In genomic region chr3:197465996-197466549, GRCh38 we compare ENCODE assay signal across 14 cellular contexts.
A peak's percentile ranks its signal among the peaks of the same experiment; 100 is the strongest.
DNase-seq lines count a peak whose midpoint lies in the region; ATAC-seq, FAIRE-seq and TF ChIP-seq lines count a peak whose summit lies in the region.
"Had no signal": no experiment of that assay in that cellular context is flagged by ENCODE, and none has a peak within 500 bp of the region (broad histone marks: within the 10 kb centered on the region; RNA-seq: fewer than 3 reads in every experiment).

No MANE protein-coding gene starts in this region.

- no peak for DNase-seq in A673 (ENCODE audit: low spot score)
- peak; percentile 71 for DNase-seq in HFFc6
- peak; percentile 59 for DNase-seq in bronchial epithelial cell (ENCODE audit: low read depth)
- DNase-seq in right lobe of liver: peak in 2 of 3 donors; percentile 38 to 74
- DNase-seq in hepatic stellate cell (ENCODE audit: low spot score): no peak
- DNase-seq in HK-2 (ENCODE audit: unreplicated experiment): no peak
- DNase-seq in iPS-NIHi11 (ENCODE audit: low spot score): no peak
- no peak for DNase-seq in posterior vena cava (ENCODE audit: low spot score)
- DNase-seq: activated T-cell treated with anti-CD3 and anti-CD28 coated beads, Interleukin-2, amount 50 U/mL, for 72 hours; ovary; T1000 had no signal

- H3K27me3 ChIP-seq in A673 (replicated peaks; ENCODE audit: insufficient read depth, low read depth, low read length, poor library complexity) (no peaks in the 10 kb centered on the region), bronchial epithelial cell (ENCODE audit: control insufficient read depth, insufficient read depth, low read length) (no peaks in the 10 kb centered on the region), right lobe of liver (no peaks in the 10 kb centered on the region)
- H3K27me3 ChIP-seq: ovary had no signal

- POLR2A ChIA-PET in A673 (lab: Charles Lee; ENCODE audit: low non-redundant PET): no interaction called here

- no peak for FAIRE-seq in bronchial epithelial cell (lab: Jason Lieb, UNC)
- FAIRE-seq: GM12878 had no signal

- H3K27ac ChIP-seq in A673 (ENCODE audit: low read depth, low read length, poor library complexity, severe bottlenecking) (peak overlapping the region; percentile 67), right lobe of liver (no peak overlapping the region)
- H3K27ac ChIP-seq: KMS-11 had no signal

- peak in 3 of 4 donors; percentile 33 to 68 (median 45) for ATAC-seq in right lobe of liver
- ATAC-seq: GM12878 had no signal

- CTCF ChIA-PET in A673 (lab: Charles Lee): no interaction called here

- no peaks in the 10 kb centered on the region for H3K36me3 ChIP-seq in A673 (ENCODE audit: insufficient read depth, low read length, poor library complexity, severe bottlenecking)
- H3K36me3 ChIP-seq in bronchial epithelial cell (ENCODE audit: control insufficient read depth, insufficient read depth, low read length): no peaks in the 10 kb centered on the region
- no peaks in the 10 kb centered on the region for H3K36me3 ChIP-seq in right lobe of liver
- H3K36me3 ChIP-seq: ovary had no signal

- peak overlapping the region; percentile 81 for H3K4me3 Mint-ChIP-seq in HFFc6
- H3K4me3 Mint-ChIP-seq: activated T-cell treated with anti-CD3 and anti-CD28 coated beads, Interleukin-2, amount 50 U/mL, for 72 hours; dendritic cell treated with granulocyte-macrophage colony-stimulating factor and Interleukin-4, amounts not matched to agents 40 ng/mL and 50 ng/mL, for 4 days had no signal

- H3K4me3 ChIP-seq in A673 (ENCODE audit: low read depth, low read length, poor library complexity, severe bottlenecking) (no peak overlapping the region), bronchial epithelial cell (ENCODE audit: low read depth, low read length) (no peak overlapping the region), right lobe of liver (no peak overlapping the region)
- H3K4me3 ChIP-seq: GM12878, ovary had no signal

- peaks cover 34% of the 10 kb centered on the region for H3K4me1 ChIP-seq in A673 (ENCODE audit: insufficient read depth, low read length, poor library complexity, severe bottlenecking)
- peaks cover 0 to 51% (median 18%) of the 10 kb centered on the region in 4 donors for H3K4me1 ChIP-seq in right lobe of liver

- no peaks in the 10 kb centered on the region for H3K9me3 Mint-ChIP-seq in HFFc6
- H3K9me3 Mint-ChIP-seq: activated T-cell treated with anti-CD3 and anti-CD28 coated beads, Interleukin-2, amount 50 U/mL, for 72 hours; dendritic cell treated with granulocyte-macrophage colony-stimulating factor and Interleukin-4, amounts not matched to agents 40 ng/mL and 50 ng/mL, for 4 days had no signal

- no peak for TF ChIP-seq POLR2A in right lobe of liver (IDR thresholded peaks at IDR 0.05)

- H3K27me3 Mint-ChIP-seq in HFFc6 (ENCODE audit: insufficient read depth): peaks cover 2% of the 10 kb centered on the region; the same call in 1 of the 2 replicates

- BruUV-seq in A673 (replicated peaks; lab: Mats Ljungman, UMichigan): no TSS peak

- TF ChIP-seq CTCF in A673 (conservative IDR thresholded peaks at IDR 0.05; ENCODE audit: low read depth, low read length) (no peak), HFFc6 (IDR thresholded peaks at IDR 0.05) (no peak), bronchial epithelial cell (IDR thresholded peaks at IDR 0.05; ENCODE audit: insufficient read depth, low read length, severe bottlenecking) (no peak), right lobe of liver (IDR thresholded peaks at IDR 0.05) (no peak)

- H3K4me1 Mint-ChIP-seq in HFFc6 (ENCODE audit: low read depth): peaks cover 85% of the 10 kb centered on the region

- WGBS in right lobe of liver (ENCODE audit: insufficient coverage, low coverage, low lambda C conversion rate, missing lambda C conversion rate): 22% methylated on average over 3 of the region's 3 CpGs

- peak overlapping the region; percentile 85 for H3K27ac Mint-ChIP-seq in HFFc6
- H3K27ac Mint-ChIP-seq: activated T-cell treated with anti-CD3 and anti-CD28 coated beads, Interleukin-2, amount 50 U/mL, for 72 hours; dendritic cell treated with granulocyte-macrophage colony-stimulating factor and Interleukin-4, amounts not matched to agents 40 ng/mL and 50 ng/mL, for 4 days had no signal

- H3K9me3 ChIP-seq in A673 (ENCODE audit: low read depth, low read length, poor library complexity, severe bottlenecking): no peaks in the 10 kb centered on the region
- H3K9me3 ChIP-seq in right lobe of liver: no peaks in the 10 kb centered on the region
- H3K9me3 ChIP-seq: ovary had no signal

- H3K36me3 Mint-ChIP-seq in HFFc6 (ENCODE audit: low read depth): no peaks in the 10 kb centered on the region

- intact Hi-C loops in A673 (cut with micrococcal nuclease; ENCODE audit: unreplicated experiment): no loop called here
- intact Hi-C loops in right lobe of liver (cut with DNase I): no loop called here
- intact Hi-C loops in posterior vena cava (cut with DNase I): no loop called here

Comparison
In these comparisons a context has a peak if more than half of its experiments do, and no peak if none do; other contexts are left out.
1. DNase-seq: peak in HFFc6 (single experiment), bronchial epithelial cell (single experiment) and right lobe of liver (2 of 3); none in A673 (single experiment), hepatic stellate cell (single experiment), HK-2 (single experiment), iPS-NIHi11 (single experiment) and posterior vena cava (single experiment).